In the genomic region with DNA sequence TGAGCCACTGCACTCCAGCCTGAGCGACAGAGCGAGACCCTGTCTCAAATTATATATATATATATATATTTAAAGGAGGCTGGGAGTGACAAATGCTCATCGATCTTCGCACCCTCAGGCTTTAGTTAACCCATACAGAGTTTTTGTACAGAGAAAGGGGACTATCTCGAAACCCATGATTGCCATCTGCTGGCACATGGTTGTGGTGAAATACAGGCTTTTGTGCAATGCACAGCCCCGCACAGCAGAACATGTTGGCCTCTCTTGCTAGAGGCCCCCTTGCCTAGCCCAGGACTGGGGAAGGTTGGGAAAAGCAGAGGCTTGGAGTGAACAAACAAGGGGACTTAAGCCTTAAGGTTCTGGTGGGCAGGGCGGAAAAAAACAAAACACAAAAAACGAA, we compare ENCODE assay signal across 9 cellular contexts. TPM values are rescaled to one million over a fixed set of nuclear protein-coding genes. Genes with fewer than 3 reads are reported as not detected.
DNase-seq lines count a peak whose midpoint lies in the region; ATAC-seq and TF ChIP-seq lines count a peak whose summit lies in the region.
"Had no signal": no experiment of that assay in that cellular context is flagged by ENCODE, and none has a peak within 500 bp of the region (broad histone marks: within the 10 kb centered on the region; RNA-seq: fewer than 3 reads in every experiment).

No MANE protein-coding gene starts in this region.

- H2AFZ ChIP-seq in OCI-LY7 (ENCODE audit: low read length) = no peak overlapping the region

- no peaks in the 10 kb centered on the region for H3K36me3 Mint-ChIP-seq in activated T-helper 2 cell treated with anti-CD3 and anti-CD28 coated beads, Interferon-gamma antibody, Interleukin-2, Interleukin-4, amounts not matched to agents 10 μg/mL and 5 μg/mL and 100 μg/mL, durations not matched to agents 14 hours and 24 hours and 36 hours (ENCODE audit: low read depth)

- no peak overlapping the region for H3K4me3 ChIP-seq in H7 (ENCODE audit: insufficient read depth, low read depth, low read length)
- H3K4me3 ChIP-seq in OCI-LY7 (ENCODE audit: low read depth, low read length, poor library complexity, severe bottlenecking) = no peak overlapping the region

- H3K27me3 ChIP-seq in H7 (ENCODE audit: control insufficient read depth, insufficient read depth, low read length) = no peaks in the 10 kb centered on the region

- CTCF ChIA-PET in OCI-LY7 (lab: Charles Lee; ENCODE audit: unreplicated experiment) = no interaction called here

- H3K4me3 Mint-ChIP-seq in activated T-helper 2 cell treated with anti-CD3 and anti-CD28 coated beads, Interferon-gamma antibody, Interleukin-2, Interleukin-4, amounts not matched to agents 10 μg/mL and 5 μg/mL and 100 μg/mL, durations not matched to agents 14 hours and 24 hours and 36 hours (ENCODE audit: low read depth) = no peak overlapping the region
- H3K4me3 Mint-ChIP-seq: stimulated activated naive B cell treated with anti-CD40 and anti-IgM and Interleukin-4, amounts not matched to agents 10 μg/mL and 1 μg/mL and 100 μg/mL, for 72 hours had no signal

- H3K79me2 ChIP-seq in OCI-LY7 (ENCODE audit: insufficient read depth, low read depth, low read length) = no peaks in the 10 kb centered on the region

- H3K9me3 ChIP-seq in OCI-LY7 (ENCODE audit: low read length) = no peaks in the 10 kb centered on the region

- no peak for ATAC-seq in HG03135 (IDR thresholded peaks at IDR 0.05; ENCODE audit: unreplicated experiment)

- no peak overlapping the region for H3K27ac ChIP-seq in OCI-LY7 (ENCODE audit: low read depth, low read length, poor library complexity, severe bottlenecking)

- no peaks in the 10 kb centered on the region for H3K4me1 Mint-ChIP-seq in activated T-helper 2 cell treated with anti-CD3 and anti-CD28 coated beads, Interferon-gamma antibody, Interleukin-2, Interleukin-4, amounts not matched to agents 10 μg/mL and 5 μg/mL and 100 μg/mL, durations not matched to agents 14 hours and 24 hours and 36 hours (ENCODE audit: low read depth)
- H3K4me1 Mint-ChIP-seq: stimulated activated naive B cell treated with anti-CD40 and anti-IgM and Interleukin-4, amounts not matched to agents 10 μg/mL and 1 μg/mL and 100 μg/mL, for 72 hours had no signal

- H3K27ac Mint-ChIP-seq in activated T-helper 2 cell treated with anti-CD3 and anti-CD28 coated beads, Interferon-gamma antibody, Interleukin-2, Interleukin-4, amounts not matched to agents 10 μg/mL and 5 μg/mL and 100 μg/mL, durations not matched to agents 14 hours and 24 hours and 36 hours = no peak overlapping the region
- H3K27ac Mint-ChIP-seq: stimulated activated naive B cell treated with anti-CD40 and anti-IgM and Interleukin-4, amounts not matched to agents 10 μg/mL and 1 μg/mL and 100 μg/mL, for 72 hours had no signal

- H3K4me2 ChIP-seq in OCI-LY7 (ENCODE audit: low read length) = no peak overlapping the region

- H3K27me3 Mint-ChIP-seq in activated T-helper 2 cell treated with anti-CD3 and anti-CD28 coated beads, Interferon-gamma antibody, Interleukin-2, Interleukin-4, amounts not matched to agents 10 μg/mL and 5 μg/mL and 100 μg/mL, durations not matched to agents 14 hours and 24 hours and 36 hours (ENCODE audit: low read depth) = no peaks in the 10 kb centered on the region
- H3K27me3 Mint-ChIP-seq: stimulated activated naive B cell treated with anti-CD40 and anti-IgM and Interleukin-4, amounts not matched to agents 10 μg/mL and 1 μg/mL and 100 μg/mL, for 72 hours had no signal

- intact Hi-C loops in OCI-LY7 (cut with micrococcal nuclease; ENCODE audit: unreplicated experiment) = loop anchor here (2.0 to 5.0 kb wide), 2 partner anchors 72 to 172 kb away; a partner anchor contains a TSS
- intact Hi-C loops in activated T-helper 2 cell treated with anti-CD3 and anti-CD28 coated beads, Interferon-gamma antibody, Interleukin-2, Interleukin-4, amounts not matched to agents 10 μg/mL and 5 μg/mL and 100 μg/mL, durations not matched to agents 14 hours and 24 hours and 36 hours (cut with micrococcal nuclease) = no loop called here

- no peaks in the 10 kb centered on the region for H3K9me2 ChIP-seq in OCI-LY7 (ENCODE audit: insufficient read depth, low read length)

- H3K9me3 Mint-ChIP-seq in activated T-helper 2 cell treated with anti-CD3 and anti-CD28 coated beads, Interferon-gamma antibody, Interleukin-2, Interleukin-4, amounts not matched to agents 10 μg/mL and 5 μg/mL and 100 μg/mL, durations not matched to agents 14 hours and 24 hours and 36 hours = no peaks in the 10 kb centered on the region
- H3K9me3 Mint-ChIP-seq: stimulated activated naive B cell treated with anti-CD40 and anti-IgM and Interleukin-4, amounts not matched to agents 10 μg/mL and 1 μg/mL and 100 μg/mL, for 72 hours had no signal

- TF ChIP-seq CTCF in OCI-LY7 (conservative IDR thresholded peaks at IDR 0.05; ENCODE audit: low read length) = peak; percentile 65

- H3K4me1 ChIP-seq in OCI-LY7 (ENCODE audit: insufficient read depth, low read length, poor library complexity, severe bottlenecking) = no peaks in the 10 kb centered on the region

- no TSS peak for BruUV-seq in OCI-LY7 (replicated peaks; lab: Mats Ljungman, UMichigan)

- H3K36me3 ChIP-seq in H7 (replicated peaks; ENCODE audit: control insufficient read depth, insufficient read depth, low read length) (no peaks in the 10 kb centered on the region), OCI-LY7 (ENCODE audit: insufficient read depth, low read length) (no peaks in the 10 kb centered on the region)

- H4K20me1 ChIP-seq in OCI-LY7 (ENCODE audit: insufficient read depth, low read length) = no peaks in the 10 kb centered on the region

- POLR2A ChIA-PET in OCI-LY7 (lab: Charles Lee) = no interaction called here

- DNase-seq in COLO829 (ENCODE audit: low spot score) (peak; percentile 13), H7 (peak; percentile 79), OCI-LY7 (ENCODE audit: low spot score) (peak; percentile 54), fibroblast of the conjunctiva (ENCODE audit: low read depth) (peak; percentile 6)
- no peak for DNase-seq in activated CD8-positive, alpha-beta memory T cell treated with anti-CD3 and anti-CD28 coated beads, Interleukin-2, amount 50 U/mL, for 48 hours
- DNase-seq in activated T-helper 2 cell treated with anti-CD3 and anti-CD28 coated beads, Interferon-gamma antibody, Interleukin-2, Interleukin-4, amounts not matched to agents 10 μg/mL and 5 μg/mL and 100 μg/mL, durations not matched to agents 14 hours and 24 hours and 36 hours (ENCODE audit: low spot score) = no peak
- no peak for DNase-seq in activated naive CD4-positive, alpha-beta T cell treated with anti-CD3 and anti-CD28 coated beads, Interleukin-2, amount 50 U/mL, for 16 hours
- DNase-seq: stimulated activated naive B cell treated with anti-CD40 and anti-IgM and Interleukin-4, amounts not matched to agents 10 μg/mL and 1 μg/mL and 100 μg/mL, for 72 hours had no signal

RNA-seq across cellular contexts. Expression of a gene that starts 3.6 kb away (rescaled TPM):
- total RNA-seq in H7 (2014; rRNA removed; shearing (Covaris generic)) = not detected in 2 replicates
- total RNA-seq in OCI-LY7 (2014; rRNA removed; shearing (Covaris generic)) = 0.10 and 0.25 TPM in 2 replicates
- 0.18 and 0.29 TPM in 2 replicates for total RNA-seq in OCI-LY7 (2022)
- total RNA-seq in activated T-helper 2 cell treated with anti-CD3 and anti-CD28 coated beads, Interferon-gamma antibody, Interleukin-2, Interleukin-4, amounts not matched to agents 10 μg/mL and 5 μg/mL and 100 μg/mL, durations not matched to agents 14 hours and 24 hours and 36 hours = not detected in 2 replicates

RNA-seq across cellular contexts. Expression of a gene that starts 29.5 kb away (rescaled TPM):
- total RNA-seq in H7 (2014; rRNA removed; shearing (Covaris generic)) = 0.42 and 0.81 TPM in 2 replicates
- total RNA-seq in OCI-LY7 (2014; rRNA removed; shearing (Covaris generic)) = 48.9 and 79.6 TPM in 2 replicates
- 71.2 and 73.3 TPM in 2 replicates for total RNA-seq in OCI-LY7 (2022)
- 0.11 TPM in 1 of 2 replicates, not detected in the other for total RNA-seq in activated T-helper 2 cell treated with anti-CD3 and anti-CD28 coated beads, Interferon-gamma antibody, Interleukin-2, Interleukin-4, amounts not matched to agents 10 μg/mL and 5 μg/mL and 100 μg/mL, durations not matched to agents 14 hours and 24 hours and 36 hours

RNA-seq across cellular contexts. Expression of a gene that starts 59.5 kb away (rescaled TPM):
- total RNA-seq in H7 (2014; rRNA removed; shearing (Covaris generic)) = 26.7 and 29.0 TPM in 2 replicates
- 31.6 and 31.8 TPM in 2 replicates for total RNA-seq in OCI-LY7 (2014; rRNA removed; shearing (Covaris generic))
- total RNA-seq in OCI-LY7 (2022) = 30.5 and 33.9 TPM in 2 replicates
- 12.5 and 15.2 TPM in 2 replicates for total RNA-seq in activated T-helper 2 cell treated with anti-CD3 and anti-CD28 coated beads, Interferon-gamma antibody, Interleukin-2, Interleukin-4, amounts not matched to agents 10 μg/mL and 5 μg/mL and 100 μg/mL, durations not matched to agents 14 hours and 24 hours and 36 hours

Comparison
In these comparisons a context has a peak if more than half of its experiments do, and no peak if none do; other contexts are left out.
1. DNase-seq: peak in COLO829 (single experiment), H7 (single experiment), OCI-LY7 (single experiment) and fibroblast of the conjunctiva (single experiment); none in activated CD8-positive, alpha-beta memory T cell treated with anti-CD3 and anti-CD28 coated beads, Interleukin-2, amount 50 U/mL, for 48 hours (single experiment), activated T-helper 2 cell treated with anti-CD3 and anti-CD28 coated beads, Interferon-gamma antibody, Interleukin-2, Interleukin-4, amounts not matched to agents 10 μg/mL and 5 μg/mL and 100 μg/mL, durations not matched to agents 14 hours and 24 hours and 36 hours (single experiment) and activated naive CD4-positive, alpha-beta T cell treated with anti-CD3 and anti-CD28 coated beads, Interleukin-2, amount 50 U/mL, for 16 hours (single experiment).
2. RNA of a gene that starts 29.5 kb away (total RNA-seq): 48.9 to 79.6 TPM in OCI-LY7; 0.42 to 0.81 TPM in H7 and 0.11 TPM in activated T-helper 2 cell treated with anti-CD3 and anti-CD28 coated beads, Interferon-gamma antibody, Interleukin-2, Interleukin-4, amounts not matched to agents 10 μg/mL and 5 μg/mL and 100 μg/mL, durations not matched to agents 14 hours and 24 hours and 36 hours; every median in the first group is over 10 times any median in the second.